In the genomic region with DNA sequence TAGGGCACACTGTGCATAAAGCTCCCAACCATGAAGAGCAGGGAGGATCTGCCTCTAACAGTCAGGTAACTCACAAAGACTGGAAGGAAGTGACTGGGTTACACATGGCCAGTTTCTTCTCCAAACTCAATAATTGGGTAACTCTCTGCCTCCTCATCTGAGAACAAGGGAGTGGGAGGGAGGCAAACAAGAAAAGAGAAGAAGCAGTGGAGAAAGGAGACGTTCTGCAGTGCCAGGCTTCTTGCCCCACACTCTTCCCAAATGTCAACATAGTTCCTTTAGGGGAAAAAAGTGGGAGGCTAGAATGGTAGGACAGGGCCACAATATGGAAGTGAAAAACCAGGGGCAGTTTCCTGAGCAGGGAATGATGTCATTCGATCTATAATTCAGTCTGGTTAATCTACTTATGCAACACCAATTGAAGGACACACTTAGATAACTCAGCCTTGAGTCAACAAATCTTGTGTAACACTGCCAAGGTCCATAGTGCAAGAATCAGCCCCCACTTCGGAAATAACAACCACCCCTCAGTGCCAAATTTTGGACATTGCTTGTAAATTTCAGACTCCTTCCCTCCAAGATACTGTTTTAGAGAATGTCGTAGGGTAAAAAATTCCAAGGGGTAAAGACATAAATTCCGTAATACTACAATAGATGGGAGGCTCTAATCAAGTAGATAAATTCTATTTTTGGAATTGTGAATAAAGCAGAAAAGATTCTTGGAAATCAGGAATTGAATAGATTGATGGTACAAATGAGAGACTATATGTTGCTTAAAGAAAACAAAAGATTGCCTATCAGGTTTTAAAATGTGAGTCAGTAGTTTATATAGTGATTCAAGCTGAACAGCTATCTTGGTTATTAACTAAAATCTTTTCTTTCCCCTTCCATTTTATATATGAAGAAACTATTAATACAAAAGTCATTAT, we compare ENCODE assay signal across 8 cellular contexts.
DNase-seq lines count a peak whose midpoint lies in the region; ATAC-seq and TF ChIP-seq lines count a peak whose summit lies in the region.

No MANE protein-coding gene starts in this region.

- no peaks in the 10 kb centered on the region for H4K20me1 ChIP-seq in GM23248 (ENCODE audit: insufficient read depth)

- no peaks in the 10 kb centered on the region for H3K9me2 ChIP-seq in GM23248 (ENCODE audit: insufficient read depth)

- no peaks in the 10 kb centered on the region for H3K27me3 ChIP-seq in GM23248 (replicated peaks; ENCODE audit: insufficient read depth)
- H3K27me3 ChIP-seq in Peyer's patch, result no peaks in the 10 kb centered on the region
- no peaks in the 10 kb centered on the region for H3K27me3 ChIP-seq in sigmoid colon

- H3K4me1 ChIP-seq in GM23248 (ENCODE audit: insufficient read depth), result peaks cover 61% of the 10 kb centered on the region
- H3K4me1 ChIP-seq in Peyer's patch, result peaks cover 0 to 56% (median 4%) of the 10 kb centered on the region in 4 donors
- H3K4me1 ChIP-seq in sigmoid colon, result peaks cover 0 to 100% (median 92%) of the 10 kb centered on the region in 4 donors

- TF ChIP-seq CTCF in Peyer's patch (IDR thresholded peaks at IDR 0.05) (no peak), foreskin fibroblast (IDR thresholded peaks at IDR 0.05; ENCODE audit: low read depth, low read length) (no peak), sigmoid colon (IDR thresholded peaks at IDR 0.05) (no peak)

- no peak for ATAC-seq in GM19035 (IDR thresholded peaks at IDR 0.05; ENCODE audit: unreplicated experiment)
- ATAC-seq in GM19397 (IDR thresholded peaks at IDR 0.05; ENCODE audit: unreplicated experiment), result no peak

- no peak for TF ChIP-seq EP300 in sigmoid colon (IDR thresholded peaks at IDR 0.05)

- H3K4me2 ChIP-seq in GM23248 (ENCODE audit: unreplicated experiment), result peak overlapping the region; percentile 41

- H3K79me2 ChIP-seq in GM23248 (ENCODE audit: insufficient read depth), result peaks cover 75% of the 10 kb centered on the region

- DNase-seq in GM23248, result peak; percentile 90
- peak in 1 of 3 donors; percentile 60 for DNase-seq in Peyer's patch
- peak; percentile 68 to 74 for DNase-seq in foreskin fibroblast
- DNase-seq in sigmoid colon, result no peak
- DNase-seq in HuH-7.5 (ENCODE audit: low spot score), result no peak
- no peak for DNase-seq in NCI-H526 (lab: John Stamatoyannopoulos, UW)

- H3F3A ChIP-seq in GM23248 (ENCODE audit: insufficient read depth), result peaks cover 43% of the 10 kb centered on the region

- TF ChIP-seq POLR2A in Peyer's patch (IDR thresholded peaks at IDR 0.05) (no peak), sigmoid colon (IDR thresholded peaks at IDR 0.05) (no peak)

- no peak overlapping the region; the same call in 1 of the 2 replicates for H3K4me3 ChIP-seq in GM23248
- no peak overlapping the region for H3K4me3 ChIP-seq in Peyer's patch
- H3K4me3 ChIP-seq in foreskin fibroblast (ENCODE audit: low read depth in 1 of 2, low read length in 2 of 2), result no peak overlapping the region
- H3K4me3 ChIP-seq in sigmoid colon, result no peak overlapping the region

- 11 to 13% methylated on average over 5 of the region's 5 CpGs for WGBS in GM23248 (ENCODE audit: low coverage in 1 of 2, low lambda C conversion rate in 2 of 2, missing lambda C conversion rate in 2 of 2), 2 experiments
- 38 to 64% methylated on average over 5 of the region's 5 CpGs for WGBS in sigmoid colon, 2 donors

- H2AFZ ChIP-seq in GM23248, result no peak overlapping the region

- no peaks in the 10 kb centered on the region for H3K9me3 ChIP-seq in GM23248 (ENCODE audit: low read depth)
- no peaks in the 10 kb centered on the region for H3K9me3 ChIP-seq in Peyer's patch
- no peaks in the 10 kb centered on the region for H3K9me3 ChIP-seq in sigmoid colon

- H3K9ac ChIP-seq in GM23248, result no peak overlapping the region

- H3K27ac ChIP-seq in GM23248, result peak overlapping the region; percentile 79
- H3K27ac ChIP-seq in Peyer's patch, result peak overlapping the region; percentile 5 to 80 (median 50)
- H3K27ac ChIP-seq in sigmoid colon, result peak overlapping the region; percentile 75 to 94 (median 84)

- in situ Hi-C loops in GM23248 (cut with MboI), result no loop called here

- intact Hi-C loops in sigmoid colon (cut with DNase I), result no loop called here

- H3K36me3 ChIP-seq in GM23248 (ENCODE audit: low read depth) (no peaks in the 10 kb centered on the region), Peyer's patch (no peaks in the 10 kb centered on the region), sigmoid colon (no peaks in the 10 kb centered on the region)

Comparison
In these comparisons a context has a peak if more than half of its experiments do, and no peak if none do; other contexts are left out.
1. DNase-seq: peak in GM23248 (single experiment) and foreskin fibroblast (2 of 2); none in sigmoid colon (single experiment), HuH-7.5 (single experiment) and NCI-H526 (0 of 2).
2. Peak in every context shown above with its lines, with median percentiles within 50 percentile points of each other: H3K27ac ChIP-seq.